12 cellular contexts compared by ENCODE assay signal in genomic region chr14:65211341-65211987, GRCh38.
DNase-seq lines count a peak whose midpoint lies in the region; ATAC-seq and TF ChIP-seq lines count a peak whose summit lies in the region.
"Had no signal": no experiment of that assay in that cellular context is flagged by ENCODE, and none has a peak within 500 bp of the region (broad histone marks: within the 10 kb centered on the region; RNA-seq: fewer than 3 reads in every experiment).

No MANE protein-coding gene starts in this region.

- peaks cover 67% of the 10 kb centered on the region for H3K4me1 Mint-ChIP-seq in activated B cell treated with CpG ODN at 0.5 μM for 24 hours

- CTCF ChIA-PET in HEK293 (lab: Yijun Ruan, JAX) = interaction anchor here (0.9 kb wide), 1 partner anchor 9 kb away, joined by 4 read pairs; no protein-coding TSS in a partner anchor
- CTCF ChIA-PET in activated B cell treated with CpG ODN at 0.5 μM for 24 hours (lab: Charles Lee) = interaction anchor here (0.9 kb wide), 1 partner anchor 23 kb away, joined by 3 read pairs; no protein-coding TSS in a partner anchor

- H3K4me1 ChIP-seq in HEK293 (ENCODE audit: control insufficient read depth, insufficient read depth, low read length) (no peaks in the 10 kb centered on the region), gastrocnemius medialis (no peaks in the 10 kb centered on the region)
- H3K4me1 ChIP-seq: psoas muscle had no signal

- POLR2A ChIA-PET in HEK293 (lab: Yijun Ruan, JAX) = interaction anchor here (0.6 kb wide), 1 partner anchor 109 kb away, joined by 4 read pairs; the partner anchor contains the start of gene MAX
- POLR2A ChIA-PET in activated B cell treated with CpG ODN at 0.5 μM for 24 hours (lab: Charles Lee) = interaction anchor here (0.6 to 1.4 kb wide), 6 partner anchors 9 to 200 kb away, joined by 3 to 12 read pairs (median 4); partner anchors contain the start of gene FUT8

- DNase-seq in AG08396 (ENCODE audit: low spot score) (peak; percentile 41), activated B cell treated with CpG ODN at 0.5 μM for 24 hours (no peak), foreskin fibroblast (peak; percentile 61 to 88), gastrocnemius medialis (no peak), NCI-H524 treated with DMSO at 0.1 percent for 48 hours (lab: John Stamatoyannopoulos, UW) (no peak)
- no peak for DNase-seq in activated CD4-positive, CD25-positive, alpha-beta regulatory T cell treated with anti-CD3 and anti-CD28 coated beads, Interleukin-2, amount 50 U/mL, for 72 hours
- DNase-seq: activated T-cell treated with anti-CD3 and anti-CD28 coated beads, Interleukin-2, amount 50 U/mL, for 1 hour; heart right ventricle; psoas muscle; stimulated activated naive CD4-positive, alpha-beta T cell treated with Interleukin-2 at 50 U/mL for 16 hours had no signal

- H3K9me3 ChIP-seq in HEK293 (ENCODE audit: control insufficient read depth, insufficient read depth, low read depth, low read length) (no peaks in the 10 kb centered on the region), gastrocnemius medialis (no peaks in the 10 kb centered on the region)
- H3K9me3 ChIP-seq: heart right ventricle, psoas muscle had no signal

- no peaks in the 10 kb centered on the region for H3K36me3 ChIP-seq in HEK293 (ENCODE audit: control insufficient read depth in 2 of 2, insufficient read depth in 1 of 2, low read length in 2 of 2)
- H3K36me3 ChIP-seq in gastrocnemius medialis = no peaks in the 10 kb centered on the region
- H3K36me3 ChIP-seq: heart right ventricle had no signal

- TF ChIP-seq POLR2A in gastrocnemius medialis (IDR thresholded peaks at IDR 0.05) = no peak

- H3K36me3 Mint-ChIP-seq in activated B cell treated with CpG ODN at 0.5 μM for 24 hours (ENCODE audit: low read depth) = no peaks in the 10 kb centered on the region

- no peaks in the 10 kb centered on the region for H3K9me3 Mint-ChIP-seq in activated B cell treated with CpG ODN at 0.5 μM for 24 hours

- intact Hi-C loops in activated B cell treated with CpG ODN at 0.5 μM for 24 hours (cut with micrococcal nuclease) = no loop called here
- intact Hi-C loops in gastrocnemius medialis (cut with DNase I; ENCODE audit: low total_unique reads) = no loop called here

- no peak overlapping the region for H3K4me3 Mint-ChIP-seq in activated B cell treated with CpG ODN at 0.5 μM for 24 hours

- H3K27me3 Mint-ChIP-seq in activated B cell treated with CpG ODN at 0.5 μM for 24 hours = no peaks in the 10 kb centered on the region

- ATAC-seq in activated B cell treated with CpG ODN at 0.5 μM for 24 hours (ENCODE audit: low read depth) = no peak
- ATAC-seq in gastrocnemius medialis = no peak
- ATAC-seq in HG03520 (IDR thresholded peaks at IDR 0.05; ENCODE audit: unreplicated experiment) = no peak
- ATAC-seq: heart right ventricle, psoas muscle had no signal

- H3K4me3 ChIP-seq in HEK293 (ENCODE audit: low read depth, low read length) = no peak overlapping the region
- H3K4me3 ChIP-seq in foreskin fibroblast (ENCODE audit: low read depth in 1 of 2, low read length in 2 of 2) = no peak overlapping the region
- H3K4me3 ChIP-seq in gastrocnemius medialis = no peak overlapping the region
- H3K4me3 ChIP-seq: heart right ventricle, psoas muscle had no signal

- no peak overlapping the region for H3K27ac ChIP-seq in HEK293 (ENCODE audit: extremely low read depth, low read depth, low read length)
- H3K27ac ChIP-seq in gastrocnemius medialis = no peak overlapping the region
- H3K27ac ChIP-seq: psoas muscle had no signal

- H3K27ac Mint-ChIP-seq in activated B cell treated with CpG ODN at 0.5 μM for 24 hours = peak overlapping the region; percentile 26

- in situ Hi-C loops in gastrocnemius medialis (cut with MboI; ENCODE audit: low sequenced_read_pairs in 4 of 4) = no loop called here

- no peaks in the 10 kb centered on the region for H3K27me3 ChIP-seq in gastrocnemius medialis
- H3K27me3 ChIP-seq: heart right ventricle had no signal

- TF ChIP-seq CTCF in HEK293 (tag by site-specific recombination; IDR thresholded peaks at IDR 0.05) = no peak
- no peak for TF ChIP-seq CTCF in activated B cell treated with CpG ODN at 0.5 μM for 24 hours (IDR thresholded peaks at IDR 0.05)
- no peak for TF ChIP-seq CTCF in foreskin fibroblast (IDR thresholded peaks at IDR 0.05; ENCODE audit: low read depth, low read length)
- TF ChIP-seq CTCF in gastrocnemius medialis (IDR thresholded peaks at IDR 0.05 in 4 of 5, conservative IDR thresholded peaks at IDR 0.05 in 1 of 5) = no peak

TF ChIP-seq in HEK293, 187 proteins besides CTCF, POLR2A, EP300 and RAD21 (continues in another document):
- no peak for TF ChIP-seq FEZF1 (tag by site-specific recombination; IDR thresholded peaks at IDR 0.05)
- TF ChIP-seq ZNF561 (tag by site-specific recombination; IDR thresholded peaks at IDR 0.05; ENCODE audit: borderline replicate concordance) = no peak
- TF ChIP-seq ZNF624 (tag by site-specific recombination; IDR thresholded peaks at IDR 0.05) = no peak
- TF ChIP-seq INSM2 (tag by site-specific recombination; IDR thresholded peaks at IDR 0.05) = no peak
- TF ChIP-seq WT1 (tag by site-specific recombination; IDR thresholded peaks at IDR 0.05) = no peak
- no peak for TF ChIP-seq ZNF580 (tag by site-specific recombination; IDR thresholded peaks at IDR 0.05)
- TF ChIP-seq, protein P1, sequence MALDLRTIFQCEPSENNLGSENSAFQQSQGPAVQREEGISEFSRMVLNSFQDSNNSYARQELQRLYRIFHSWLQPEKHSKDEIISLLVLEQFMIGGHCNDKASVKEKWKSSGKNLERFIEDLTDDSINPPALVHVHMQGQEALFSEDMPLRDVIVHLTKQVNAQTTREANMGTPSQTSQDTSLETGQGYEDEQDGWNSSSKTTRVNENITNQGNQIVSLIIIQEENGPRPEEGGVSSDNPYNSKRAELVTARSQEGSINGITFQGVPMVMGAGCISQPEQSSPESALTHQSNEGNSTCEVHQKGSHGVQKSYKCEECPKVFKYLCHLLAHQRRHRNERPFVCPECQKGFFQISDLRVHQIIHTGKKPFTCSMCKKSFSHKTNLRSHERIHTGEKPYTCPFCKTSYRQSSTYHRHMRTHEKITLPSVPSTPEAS (tag by site-specific recombination; IDR thresholded peaks at IDR 0.05) = no peak
- TF ChIP-seq ZFP69B (tag by site-specific recombination; IDR thresholded peaks at IDR 0.05) = no peak
- TF ChIP-seq, protein P2, sequence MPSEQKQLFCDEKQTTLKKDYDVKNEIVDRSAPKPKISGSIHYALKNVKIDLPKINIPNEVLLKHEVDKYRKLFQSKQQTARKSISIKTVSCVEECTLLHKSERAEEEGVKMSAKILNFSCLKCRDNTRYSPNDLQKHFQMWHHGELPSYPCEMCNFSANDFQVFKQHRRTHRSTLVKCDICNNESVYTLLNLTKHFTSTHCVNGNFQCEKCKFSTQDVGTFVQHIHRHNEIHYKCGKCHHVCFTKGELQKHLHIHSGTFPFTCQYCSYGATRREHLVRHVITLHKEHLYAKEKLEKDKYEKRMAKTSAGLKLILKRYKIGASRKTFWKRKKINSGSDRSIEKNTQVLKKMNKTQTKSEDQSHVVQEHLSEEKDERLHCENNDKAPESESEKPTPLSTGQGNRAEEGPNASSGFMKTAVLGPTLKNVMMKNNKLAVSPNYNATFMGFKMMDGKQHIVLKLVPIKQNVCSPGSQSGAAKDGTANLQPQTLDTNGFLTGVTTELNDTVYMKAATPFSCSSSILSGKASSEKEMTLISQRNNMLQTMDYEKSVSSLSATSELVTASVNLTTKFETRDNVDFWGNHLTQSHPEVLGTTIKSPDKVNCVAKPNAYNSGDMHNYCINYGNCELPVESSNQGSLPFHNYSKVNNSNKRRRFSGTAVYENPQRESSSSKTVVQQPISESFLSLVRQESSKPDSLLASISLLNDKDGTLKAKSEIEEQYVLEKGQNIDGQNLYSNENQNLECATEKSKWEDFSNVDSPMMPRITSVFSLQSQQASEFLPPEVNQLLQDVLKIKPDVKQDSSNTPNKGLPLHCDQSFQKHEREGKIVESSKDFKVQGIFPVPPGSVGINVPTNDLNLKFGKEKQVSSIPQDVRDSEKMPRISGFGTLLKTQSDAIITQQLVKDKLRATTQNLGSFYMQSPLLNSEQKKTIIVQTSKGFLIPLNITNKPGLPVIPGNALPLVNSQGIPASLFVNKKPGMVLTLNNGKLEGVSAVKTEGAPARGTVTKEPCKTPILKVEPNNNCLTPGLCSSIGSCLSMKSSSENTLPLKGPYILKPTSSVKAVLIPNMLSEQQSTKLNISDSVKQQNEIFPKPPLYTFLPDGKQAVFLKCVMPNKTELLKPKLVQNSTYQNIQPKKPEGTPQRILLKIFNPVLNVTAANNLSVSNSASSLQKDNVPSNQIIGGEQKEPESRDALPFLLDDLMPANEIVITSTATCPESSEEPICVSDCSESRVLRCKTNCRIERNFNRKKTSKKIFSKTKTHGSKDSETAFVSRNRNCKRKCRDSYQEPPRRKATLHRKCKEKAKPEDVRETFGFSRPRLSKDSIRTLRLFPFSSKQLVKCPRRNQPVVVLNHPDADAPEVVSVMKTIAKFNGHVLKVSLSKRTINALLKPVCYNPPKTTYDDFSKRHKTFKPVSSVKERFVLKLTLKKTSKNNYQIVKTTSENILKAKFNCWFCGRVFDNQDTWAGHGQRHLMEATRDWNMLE (tag by site-specific recombination; conservative IDR thresholded peaks at IDR 0.05; ENCODE audit: low read depth) = peak; percentile 40; the same call in 1 of the 2 replicates
- no peak for TF ChIP-seq ZNF433 (tag by site-specific recombination; IDR thresholded peaks at IDR 0.05; ENCODE audit: low read depth)
- 0 out of 2 replicates have a peak, but pooled peaks have one; percentile 22 for TF ChIP-seq ZNF335 (tag by site-specific recombination; conservative IDR thresholded peaks at IDR 0.05)
- no peak for TF ChIP-seq ZNF366 (tag by site-specific recombination; conservative IDR thresholded peaks at IDR 0.05)
- no peak for TF ChIP-seq ZNF132 (tag by site-specific recombination; IDR thresholded peaks at IDR 0.05; ENCODE audit: borderline replicate concordance)
- TF ChIP-seq ZNF10 (tag by site-specific recombination; IDR thresholded peaks at IDR 0.05) = no peak

Comparison
In these comparisons a context has a peak if more than half of its experiments do, and no peak if none do; other contexts are left out.
1. DNase-seq: peak in AG08396 (single experiment) and foreskin fibroblast (2 of 2); none in activated B cell treated with CpG ODN at 0.5 μM for 24 hours (single experiment), gastrocnemius medialis (0 of 2), activated CD4-positive, CD25-positive, alpha-beta regulatory T cell treated with anti-CD3 and anti-CD28 coated beads, Interleukin-2, amount 50 U/mL, for 72 hours (single experiment) and NCI-H524 treated with DMSO at 0.1 percent for 48 hours (single experiment).